ENCODE assay signal across 8 cellular contexts in the genomic region with DNA sequence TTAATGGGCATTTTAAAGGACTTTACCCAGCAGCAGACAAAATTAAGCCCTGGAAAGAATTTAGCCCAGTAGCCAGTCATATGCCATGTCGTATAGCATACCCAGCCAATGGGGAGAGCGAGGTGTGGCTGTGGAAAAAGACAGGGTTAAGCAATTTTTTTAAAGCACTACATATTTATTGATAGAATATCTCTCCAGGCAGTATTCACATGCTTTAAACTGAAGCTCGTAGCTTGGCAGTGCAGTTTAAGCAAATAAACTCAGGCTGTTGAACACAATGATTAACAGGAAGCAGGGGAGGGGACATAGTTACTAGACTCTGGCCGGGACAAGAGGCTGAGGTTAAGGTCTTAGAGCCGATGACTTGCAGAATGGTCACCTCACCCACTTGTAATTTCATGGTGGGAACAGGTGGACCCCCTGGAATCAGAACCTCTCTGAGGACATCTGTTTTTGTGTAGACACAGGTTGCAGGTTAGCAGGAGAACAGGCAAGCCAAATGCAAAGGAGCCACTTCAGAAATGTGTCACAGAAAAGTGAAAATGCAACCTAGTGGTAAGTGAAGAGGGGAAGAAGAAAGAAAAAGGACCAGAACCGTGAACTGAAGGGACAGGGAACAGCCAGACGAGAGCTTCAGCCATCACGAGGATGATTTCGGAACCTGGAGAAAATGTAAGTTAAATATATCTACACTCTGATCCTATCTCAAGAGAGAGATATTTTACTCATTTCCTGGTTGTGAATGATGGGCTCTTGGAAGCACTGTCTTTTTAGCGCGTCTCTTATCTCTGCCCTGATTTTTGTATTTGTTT. TPM values are rescaled to one million over a fixed set of nuclear protein-coding genes. Genes with fewer than 3 reads are reported as not detected.
DNase-seq lines count a peak whose midpoint lies in the region; ATAC-seq and TF ChIP-seq lines count a peak whose summit lies in the region.

No MANE protein-coding gene starts in this region.

- H3K27ac ChIP-seq in endodermal cell (ENCODE audit: low read depth, low read length): no peak overlapping the region

- DNase-seq in GDM1 (lab: John Stamatoyannopoulos, UW): peak; percentile 22
- DNase-seq in T-cell: peak in 6 of 34 experiments; percentile 2 to 19 (median 12)
- peak; percentile 66 for DNase-seq in endodermal cell
- DNase-seq in nephron progenitor cell: no peak
- no peak for DNase-seq in C1 segment of cervical spinal cord (lab: John Stamatoyannopoulos, UW)
- DNase-seq in NCI-H82 treated with DMSO at 0.1 percent for 48 hours (lab: John Stamatoyannopoulos, UW; ENCODE audit: unreplicated experiment): no peak

- H3K36me3 Mint-ChIP-seq in T-cell (peaks cover 3% of the 10 kb centered on the region), endodermal cell (ENCODE audit: low read depth) (no peaks in the 10 kb centered on the region), nephron progenitor cell (ENCODE audit: low read depth) (peaks cover 10% of the 10 kb centered on the region)

- no peak overlapping the region for H3K4me3 ChIP-seq in endodermal cell (ENCODE audit: low read length)

- no peak for TF ChIP-seq CTCF in endodermal cell (conservative IDR thresholded peaks at IDR 0.05)
- no peak for TF ChIP-seq CTCF in nephron progenitor cell (IDR thresholded peaks at IDR 0.05)

- H3K27me3 Mint-ChIP-seq in T-cell (peaks cover 0 to 1% of the 10 kb centered on the region in 2 donors), endodermal cell (ENCODE audit: insufficient read depth) (no peaks in the 10 kb centered on the region), nephron progenitor cell (ENCODE audit: low read depth, poor library complexity) (no peaks in the 10 kb centered on the region)

- H3K9ac ChIP-seq in endodermal cell (ENCODE audit: extremely low read depth, low read length, poor library complexity, severe bottlenecking): no peak overlapping the region

- peaks cover 7% of the 10 kb centered on the region for H3K4me1 ChIP-seq in endodermal cell (ENCODE audit: control insufficient read depth, insufficient read depth, low read length)

- CTCF ChIA-PET in T-cell (lab: Charles Lee): interaction anchor here in 1 of 2 donors (0.6 to 1.2 kb wide), 2 partner anchors 50 to 268 kb away, joined by 3 read pairs; no protein-coding TSS in a partner anchor

- peak overlapping the region; percentile 89 to 93 (median 90) for H3K4me3 Mint-ChIP-seq in T-cell
- no peak overlapping the region for H3K4me3 Mint-ChIP-seq in endodermal cell
- no peak overlapping the region for H3K4me3 Mint-ChIP-seq in nephron progenitor cell

- no peaks in the 10 kb centered on the region for H3K9me3 ChIP-seq in endodermal cell (ENCODE audit: control insufficient read depth, low read length)

- H3K27me3 ChIP-seq in endodermal cell (ENCODE audit: control insufficient read depth, insufficient read depth, low read length, poor library complexity, severe bottlenecking): no peaks in the 10 kb centered on the region

- peak; percentile 64 for ATAC-seq in GM21390 (IDR thresholded peaks at IDR 0.05; ENCODE audit: unreplicated experiment)
- ATAC-seq in HG03575 (IDR thresholded peaks at IDR 0.05; ENCODE audit: extremely low read depth, insufficient number of reproducible peaks, low FRiP score, unreplicated experiment): peak; percentile 30
- ATAC-seq in T-cell (replicated peaks in 1 of 4): peak; percentile 70 to 81 (median 77)

- POLR2A ChIA-PET in T-cell (lab: Charles Lee): interaction anchor here in 1 of 2 donors (0.6 kb wide), 1 partner anchor 227 kb away, joined by 3 read pairs; no protein-coding TSS in a partner anchor

- H3K9me3 Mint-ChIP-seq in T-cell: no peaks in the 10 kb centered on the region
- H3K9me3 Mint-ChIP-seq in endodermal cell: no peaks in the 10 kb centered on the region
- no peaks in the 10 kb centered on the region for H3K9me3 Mint-ChIP-seq in nephron progenitor cell

- no peaks in the 10 kb centered on the region for H3K36me3 ChIP-seq in endodermal cell (ENCODE audit: control insufficient read depth, insufficient read depth, low read length)

- H3K27ac Mint-ChIP-seq in T-cell (peak overlapping the region; percentile 78 to 94), endodermal cell (peak overlapping the region; percentile 85), nephron progenitor cell (peak overlapping the region; percentile 7)

- WGBS in endodermal cell (ENCODE audit: insufficient coverage in 1 of 2, insufficient read length in 1 of 2), 2 experiments: 85 to 86% methylated on average over 8 to 10 of the region's 11 CpGs

- peaks cover 42 to 45% (median 44%) of the 10 kb centered on the region in 3 donors for H3K4me1 Mint-ChIP-seq in T-cell
- peaks cover 25% of the 10 kb centered on the region for H3K4me1 Mint-ChIP-seq in endodermal cell
- peaks cover 77% of the 10 kb centered on the region for H3K4me1 Mint-ChIP-seq in nephron progenitor cell

RNA-seq across cellular contexts. Expression of gene GCNT2, which starts 7.2 kb away (rescaled TPM):
- 1 to 10 TPM; 2.2 to 6.8 (median 2.9) TPM for total RNA-seq in T-cell
- total RNA-seq in endodermal cell: 10 to 100 TPM; 23.3 to 24.9 TPM
- 17.8 TPM for polyA plus RNA-seq in endodermal cell (2013, experiment 1 of 2)
- 17.7 TPM for polyA plus RNA-seq in endodermal cell (2013, experiment 2 of 2)

Comparison
In these comparisons a context has a peak if more than half of its experiments do, and no peak if none do; other contexts are left out.
1. DNase-seq: peak in GDM1 (single experiment) and endodermal cell (single experiment); none in nephron progenitor cell (single experiment), C1 segment of cervical spinal cord (0 of 14) and NCI-H82 treated with DMSO at 0.1 percent for 48 hours (single experiment).
2. H3K27ac Mint-ChIP-seq: peak in every context shown above with its lines; median percentile 86 in T-cell; 85 in endodermal cell; 7 in nephron progenitor cell.
3. H3K4me3 Mint-ChIP-seq: peak in T-cell (3 of 3); none in endodermal cell (single experiment) and nephron progenitor cell (single experiment).
4. Peak in every context shown above with its lines, with median percentiles within 50 percentile points of each other: ATAC-seq.